ENCODE assay signal across 8 cellular contexts in the genomic region with DNA sequence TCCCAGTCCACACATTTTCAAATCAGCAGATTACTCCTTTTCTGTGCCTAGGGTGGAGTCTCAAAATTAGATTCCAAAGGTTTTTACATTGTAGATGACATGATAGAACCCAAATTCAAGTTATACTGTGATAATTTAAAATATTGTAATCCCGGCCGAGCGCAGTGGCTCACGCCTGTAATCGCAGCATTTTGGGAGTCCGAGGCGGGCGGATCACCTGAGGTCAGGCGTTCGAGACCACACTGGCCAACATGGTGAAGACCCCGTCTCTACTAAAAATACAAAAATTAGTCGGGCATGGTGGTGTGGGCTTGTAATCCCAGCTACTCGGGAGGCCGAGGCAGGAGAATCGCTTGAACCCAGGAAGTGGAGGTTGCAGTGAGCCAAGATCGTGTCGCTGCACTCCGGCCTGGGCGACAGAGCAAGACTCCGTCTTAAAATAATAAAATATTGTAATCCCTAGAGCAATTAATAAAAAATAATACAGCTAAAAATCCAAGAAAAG. TPM values are rescaled to one million over a fixed set of nuclear protein-coding genes. Genes with fewer than 3 reads are reported as not detected.
DNase-seq lines count a peak whose midpoint lies in the region; ATAC-seq and TF ChIP-seq lines count a peak whose summit lies in the region.

No MANE protein-coding gene starts in this region.

- H3K4me1 ChIP-seq in HCT116 (ENCODE audit: control insufficient read depth in 1 of 2, insufficient read depth in 2 of 2, low read length in 2 of 2), result peaks cover 15 to 23% of the 10 kb centered on the region in 2 experiments
- H3K4me1 ChIP-seq in colonic mucosa, result peaks cover 5% of the 10 kb centered on the region
- H3K4me1 ChIP-seq in naive thymus-derived CD4-positive, alpha-beta T cell (ENCODE audit: control insufficient read depth in 2 of 2, insufficient read depth in 2 of 2, low read length in 2 of 2), result no peaks in the 10 kb centered on the region

- peak overlapping the region; percentile 91 to 95 for H3K4me3 ChIP-seq in HCT116 (replicated peaks in 1 of 2; ENCODE audit: low read depth in 1 of 2, low read length in 2 of 2)
- peak overlapping the region; percentile 85 for H3K4me3 ChIP-seq in colonic mucosa
- no peak overlapping the region for H3K4me3 ChIP-seq in naive thymus-derived CD4-positive, alpha-beta T cell (ENCODE audit: low read length)

- no peak overlapping the region for H3K27ac Mint-ChIP-seq in naive thymus-derived CD4-positive, alpha-beta T cell

- RAD21 ChIA-PET in HCT116 (lab: Charles Lee; ENCODE audit: low non-redundant PET in 1 of 2, low total read pairs in 2 of 2, uncharacterized antibody in 2 of 2, unreplicated experiment in 2 of 2), result no interaction called here

- no peaks in the 10 kb centered on the region for H3K9me3 ChIP-seq in HCT116 (ENCODE audit: control insufficient read depth in 1 of 2, insufficient read depth in 1 of 2, low read depth in 1 of 2, low read length in 2 of 2)
- no peaks in the 10 kb centered on the region for H3K9me3 ChIP-seq in colonic mucosa
- H3K9me3 ChIP-seq in naive thymus-derived CD4-positive, alpha-beta T cell (ENCODE audit: control insufficient read depth in 2 of 3, low read length in 3 of 3), result no peaks in the 10 kb centered on the region

- POLR2A ChIA-PET in HCT116 (lab: Charles Lee), result no interaction called here
- POLR2A ChIA-PET in naive thymus-derived CD4-positive, alpha-beta T cell (lab: Charles Lee), result no interaction called here

- peaks cover 0 to 4% (median 4%) of the 10 kb centered on the region in 5 donors for H3K36me3 Mint-ChIP-seq in naive thymus-derived CD4-positive, alpha-beta T cell

- TF ChIP-seq POLR2A in HCT116 (IDR thresholded peaks at IDR 0.05; ENCODE audit: borderline replicate concordance, extremely low read depth, insufficient read depth, insufficient read length), result no peak

- H3K27me3 ChIP-seq in HCT116 (ENCODE audit: insufficient read depth, low read length) (no peaks in the 10 kb centered on the region), colonic mucosa (no peaks in the 10 kb centered on the region)
- H3K27me3 ChIP-seq in naive thymus-derived CD4-positive, alpha-beta T cell (ENCODE audit: control insufficient read depth in 2 of 2, insufficient read depth in 2 of 2, low read length in 2 of 2), result peaks cover 0 to 5% of the 10 kb centered on the region in 2 donors

- H2AFZ ChIP-seq in HCT116 (ENCODE audit: low read depth, low read length, poor library complexity, severe bottlenecking), result no peak overlapping the region

- H3K4me3 Mint-ChIP-seq in naive thymus-derived CD4-positive, alpha-beta T cell, result peak overlapping the region; percentile 56 to 83 (median 73)

- peaks cover 16 to 28% (median 20%) of the 10 kb centered on the region in 5 donors for H3K27me3 Mint-ChIP-seq in naive thymus-derived CD4-positive, alpha-beta T cell

- DNase-seq in HCT116 (ENCODE audit: low read depth, low spot score) (no peak), colonic mucosa (no peak), dedifferentiated amniotic fluid mesenchymal stem cell (ENCODE audit: extremely low spot score) (no peak), EL (no peak)
- DNase-seq in naive thymus-derived CD4-positive, alpha-beta T cell, result no peak

- BruUV-seq in HCT116 (replicated peaks; lab: Mats Ljungman, UMichigan), result no TSS peak

- intact Hi-C loops in HCT116 (cut with micrococcal nuclease) (loop anchor here (5.0 kb wide), 1 partner anchor 84 kb away; no protein-coding TSS in a partner anchor), colonic mucosa (cut with DNase I) (no loop called here)
- intact Hi-C loops in naive thymus-derived CD4-positive, alpha-beta T cell (cut with micrococcal nuclease), result no loop called here

- peaks cover 11% of the 10 kb centered on the region; the same call in 1 of the 2 replicates for H4K20me1 ChIP-seq in HCT116 (ENCODE audit: insufficient read depth)

- CTCF ChIA-PET in HCT116 (lab: Charles Lee), result no interaction called here
- CTCF ChIA-PET in naive thymus-derived CD4-positive, alpha-beta T cell (lab: Charles Lee), result no interaction called here

- peaks cover 9 to 20% (median 15%) of the 10 kb centered on the region in 7 donors for H3K4me1 Mint-ChIP-seq in naive thymus-derived CD4-positive, alpha-beta T cell

- no peaks in the 10 kb centered on the region for H3K9me2 ChIP-seq in HCT116 (ENCODE audit: insufficient read depth)

- TF ChIP-seq CTCF in 22Rv1 (IDR thresholded peaks at IDR 0.05) (no peak), HCT116 (IDR thresholded peaks at IDR 0.05 in 2 of 3, conservative IDR thresholded peaks at IDR 0.05 in 1 of 3; ENCODE audit: borderline replicate concordance in 1 of 3, insufficient read depth in 1 of 3, low read depth in 2 of 3, low read length in 2 of 3) (no peak), colonic mucosa (IDR thresholded peaks at IDR 0.05) (no peak)

- TF ChIP-seq RAD21 in HCT116 (IDR thresholded peaks at IDR 0.05; ENCODE audit: low read depth), result no peak

- H3K27ac ChIP-seq in 22Rv1 (peak overlapping the region; percentile 64), HCT116 (ENCODE audit: low read depth, low read length) (peak overlapping the region; percentile 93; the same call in 1 of the 2 replicates), colonic mucosa (peak overlapping the region; percentile 83)
- H3K27ac ChIP-seq in naive thymus-derived CD4-positive, alpha-beta T cell (ENCODE audit: low read depth, low read length), result no peak overlapping the region

- peaks cover 35% of the 10 kb centered on the region for H3K79me2 ChIP-seq in HCT116 (ENCODE audit: insufficient read depth, low read length)

- H3K36me3 ChIP-seq in HCT116 (ENCODE audit: control insufficient read depth in 1 of 2, insufficient read depth in 2 of 2, low read length in 2 of 2), result no peaks in the 10 kb centered on the region
- no peaks in the 10 kb centered on the region for H3K36me3 ChIP-seq in colonic mucosa
- no peaks in the 10 kb centered on the region for H3K36me3 ChIP-seq in naive thymus-derived CD4-positive, alpha-beta T cell (ENCODE audit: control insufficient read depth in 2 of 3, insufficient read depth in 3 of 3, low read length in 3 of 3)

- H3K9ac ChIP-seq in HCT116 (ENCODE audit: low read length) (peak overlapping the region; percentile 80), colonic mucosa (ENCODE audit: low read depth in 2 of 2, low read length in 2 of 2) (peak overlapping the region in 1 of 2 donors; percentile 81)

- no peak for ATAC-seq in HCT116
- ATAC-seq in naive thymus-derived CD4-positive, alpha-beta T cell, result no peak
- no peak for ATAC-seq in GM19023 (IDR thresholded peaks at IDR 0.05; ENCODE audit: unreplicated experiment)
- ATAC-seq in HG02588 (IDR thresholded peaks at IDR 0.05; ENCODE audit: unreplicated experiment), result no peak

- peaks cover 0 to 2% (median 0%) of the 10 kb centered on the region in 11 donors for H3K9me3 Mint-ChIP-seq in naive thymus-derived CD4-positive, alpha-beta T cell

- H3K4me2 ChIP-seq in HCT116 (ENCODE audit: low read length), result peak overlapping the region; percentile 87

TF ChIP-seq in HCT116, 20 proteins besides CTCF, POLR2A, EP300 and RAD21 (continues in another document):
- TF ChIP-seq EZH2 (IDR thresholded peaks at IDR 0.05), result no peak
- TF ChIP-seq, protein P1, sequence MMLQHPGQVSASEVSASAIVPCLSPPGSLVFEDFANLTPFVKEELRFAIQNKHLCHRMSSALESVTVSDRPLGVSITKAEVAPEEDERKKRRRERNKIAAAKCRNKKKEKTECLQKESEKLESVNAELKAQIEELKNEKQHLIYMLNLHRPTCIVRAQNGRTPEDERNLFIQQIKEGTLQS (IDR thresholded peaks at IDR 0.05), result no peak
- TF ChIP-seq SRF (IDR thresholded peaks at IDR 0.05; ENCODE audit: low read depth), result no peak
- TF ChIP-seq, protein P2, sequence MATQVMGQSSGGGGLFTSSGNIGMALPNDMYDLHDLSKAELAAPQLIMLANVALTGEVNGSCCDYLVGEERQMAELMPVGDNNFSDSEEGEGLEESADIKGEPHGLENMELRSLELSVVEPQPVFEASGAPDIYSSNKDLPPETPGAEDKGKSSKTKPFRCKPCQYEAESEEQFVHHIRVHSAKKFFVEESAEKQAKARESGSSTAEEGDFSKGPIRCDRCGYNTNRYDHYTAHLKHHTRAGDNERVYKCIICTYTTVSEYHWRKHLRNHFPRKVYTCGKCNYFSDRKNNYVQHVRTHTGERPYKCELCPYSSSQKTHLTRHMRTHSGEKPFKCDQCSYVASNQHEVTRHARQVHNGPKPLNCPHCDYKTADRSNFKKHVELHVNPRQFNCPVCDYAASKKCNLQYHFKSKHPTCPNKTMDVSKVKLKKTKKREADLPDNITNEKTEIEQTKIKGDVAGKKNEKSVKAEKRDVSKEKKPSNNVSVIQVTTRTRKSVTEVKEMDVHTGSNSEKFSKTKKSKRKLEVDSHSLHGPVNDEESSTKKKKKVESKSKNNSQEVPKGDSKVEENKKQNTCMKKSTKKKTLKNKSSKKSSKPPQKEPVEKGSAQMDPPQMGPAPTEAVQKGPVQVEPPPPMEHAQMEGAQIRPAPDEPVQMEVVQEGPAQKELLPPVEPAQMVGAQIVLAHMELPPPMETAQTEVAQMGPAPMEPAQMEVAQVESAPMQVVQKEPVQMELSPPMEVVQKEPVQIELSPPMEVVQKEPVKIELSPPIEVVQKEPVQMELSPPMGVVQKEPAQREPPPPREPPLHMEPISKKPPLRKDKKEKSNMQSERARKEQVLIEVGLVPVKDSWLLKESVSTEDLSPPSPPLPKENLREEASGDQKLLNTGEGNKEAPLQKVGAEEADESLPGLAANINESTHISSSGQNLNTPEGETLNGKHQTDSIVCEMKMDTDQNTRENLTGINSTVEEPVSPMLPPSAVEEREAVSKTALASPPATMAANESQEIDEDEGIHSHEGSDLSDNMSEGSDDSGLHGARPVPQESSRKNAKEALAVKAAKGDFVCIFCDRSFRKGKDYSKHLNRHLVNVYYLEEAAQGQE (IDR thresholded peaks at IDR 0.05; ENCODE audit: low read depth), result no peak
- TF ChIP-seq POLR2AphosphoS5 (IDR thresholded peaks at IDR 0.05; ENCODE audit: low read depth, low read length), result no peak
- TF ChIP-seq ZFX (IDR thresholded peaks at IDR 0.05), result no peak
- TF ChIP-seq, protein P3, sequence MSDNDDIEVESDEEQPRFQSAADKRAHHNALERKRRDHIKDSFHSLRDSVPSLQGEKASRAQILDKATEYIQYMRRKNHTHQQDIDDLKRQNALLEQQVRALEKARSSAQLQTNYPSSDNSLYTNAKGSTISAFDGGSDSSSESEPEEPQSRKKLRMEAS (IDR thresholded peaks at IDR 0.05), result no peak
- TF ChIP-seq SP1 (IDR thresholded peaks at IDR 0.05; ENCODE audit: low read depth), result no peak
- TF ChIP-seq ZNF274 (IDR thresholded peaks at IDR 0.05; ENCODE audit: low read depth, low read length), result no peak

RNA-seq across cellular contexts. Expression of a gene that starts 1.2 kb away (rescaled TPM):
- total RNA-seq in HCT116 (2021; ENCODE audit: unreplicated experiment) (143 TPM), colonic mucosa (100 to 1,000 TPM; 119 to 165 TPM)
- 111 and 117 TPM in 2 replicates for polyA plus RNA-seq in HCT116 (2012)
- total RNA-seq in naive thymus-derived CD4-positive, alpha-beta T cell, result 10 to 100 TPM in 4 of 5 experiments, 1 to 10 TPM in 1; 3.8 to 37.8 (median 10.4) TPM
- under 1 TPM; 0.40 to 0.95 TPM for polyA plus RNA-seq in naive thymus-derived CD4-positive, alpha-beta T cell

RNA-seq across cellular contexts. Expression of a gene that starts 58.0 kb away (rescaled TPM):
- total RNA-seq in HCT116 (2021; ENCODE audit: unreplicated experiment) (17.9 TPM), colonic mucosa (10 to 100 TPM in 1 of 2 donors, 1 to 10 TPM in 1; 7.5 to 10.9 TPM)
- polyA plus RNA-seq in HCT116 (2012), result 8.3 and 12.8 TPM in 2 replicates
- total RNA-seq in naive thymus-derived CD4-positive, alpha-beta T cell, result 10 to 100 TPM; 15.7 to 28.6 (median 23.5) TPM
- 1 to 10 TPM; 5.7 to 8.1 TPM for polyA plus RNA-seq in naive thymus-derived CD4-positive, alpha-beta T cell
